8 cellular contexts compared by ENCODE assay signal in genomic region chr22:24402460-24403192, GRCh38. TPM values are rescaled to one million over a fixed set of nuclear protein-coding genes. Genes with fewer than 3 reads are reported as not detected.
DNase-seq lines count a peak whose midpoint lies in the region; ATAC-seq and TF ChIP-seq lines count a peak whose summit lies in the region.

No MANE protein-coding gene starts in this region.

- peaks cover 36% of the 10 kb centered on the region for H3F3A ChIP-seq in DOHH2 (ENCODE audit: control insufficient read depth, insufficient read depth)

- H4K20me1 ChIP-seq in DOHH2 (ENCODE audit: control insufficient read depth, insufficient read depth, low read depth, low read length) = no peaks in the 10 kb centered on the region

- H3K36me3 Mint-ChIP-seq in WTC11 = peaks cover 20% of the 10 kb centered on the region

- intact Hi-C loops in esophagus squamous epithelium (cut with DNase I) = no loop called here

- no peaks in the 10 kb centered on the region for H3K9me2 ChIP-seq in DOHH2 (replicated peaks; ENCODE audit: control insufficient read depth, low read length)

- no peaks in the 10 kb centered on the region for H3K27me3 ChIP-seq in DOHH2 (ENCODE audit: control insufficient read depth, low read length)
- H3K27me3 ChIP-seq in esophagus squamous epithelium = no peaks in the 10 kb centered on the region

- CTCF ChIA-PET in WTC11 (lab: Charles Lee) = interaction anchor here (0.7 to 1.9 kb wide), 3 partner anchors 19 to 137 kb away, joined by 6 to 9 read pairs (median 6); no protein-coding TSS in a partner anchor

- no peak overlapping the region for H3K4me3 Mint-ChIP-seq in WTC11

- H3K4me2 ChIP-seq in DOHH2 (ENCODE audit: low read length) = peak overlapping the region; percentile 4; the same call in 1 of the 2 replicates

- H3K4me3 ChIP-seq in DOHH2 (ENCODE audit: low read length) (no peak overlapping the region), esophagus squamous epithelium (no peak overlapping the region)

- H3K36me3 ChIP-seq in DOHH2 (ENCODE audit: control insufficient read depth, low read length) (peaks cover 62% of the 10 kb centered on the region), esophagus squamous epithelium (peaks cover 0 to 66% (median 0%) of the 10 kb centered on the region in 3 donors)

- no peak overlapping the region for H3K27ac Mint-ChIP-seq in WTC11

- ATAC-seq in GM21526 (IDR thresholded peaks at IDR 0.05; ENCODE audit: low FRiP score, unreplicated experiment) (no peak), WTC11 (no peak), HG02571 (IDR thresholded peaks at IDR 0.05; ENCODE audit: unreplicated experiment) (no peak)

- no peaks in the 10 kb centered on the region for H3K9me3 Mint-ChIP-seq in WTC11

- peaks cover 20% of the 10 kb centered on the region for H3K4me1 Mint-ChIP-seq in WTC11

- H3K27ac ChIP-seq in DOHH2 (ENCODE audit: low read depth, low read length) (peak overlapping the region; percentile 22), esophagus squamous epithelium (peak overlapping the region in 3 of 4 donors; percentile 36 to 67 (median 56))

- TF ChIP-seq CTCF in DOHH2 (IDR thresholded peaks at IDR 0.05; ENCODE audit: low read depth, low read length, poor library complexity, severe bottlenecking) (no peak), esophagus squamous epithelium (IDR thresholded peaks at IDR 0.05) (no peak), WTC11 (IDR thresholded peaks at IDR 0.05) (no peak)

- WGBS in esophagus squamous epithelium, 2 donors = 13 to 18% methylated on average over 3 of the region's 3 CpGs

- no peak for TF ChIP-seq POLR2A in esophagus squamous epithelium (IDR thresholded peaks at IDR 0.05)

- no peaks in the 10 kb centered on the region for H3K27me3 Mint-ChIP-seq in WTC11 (ENCODE audit: low read depth)

- H3K4me1 ChIP-seq in DOHH2 (ENCODE audit: control insufficient read depth, low read length) (peaks cover 66% of the 10 kb centered on the region), esophagus squamous epithelium (peaks cover 0 to 55% (median 30%) of the 10 kb centered on the region in 3 donors)

- H3K9me3 ChIP-seq in DOHH2 (ENCODE audit: control insufficient read depth, insufficient read depth, low read length) = no peaks in the 10 kb centered on the region
- no peaks in the 10 kb centered on the region for H3K9me3 ChIP-seq in esophagus squamous epithelium

- peaks cover 40% of the 10 kb centered on the region for H3K79me2 ChIP-seq in DOHH2 (ENCODE audit: control insufficient read depth, low read length)

- POLR2A ChIA-PET in WTC11 (lab: Charles Lee) = no interaction called here

- DNase-seq in HS-27A (ENCODE audit: low read depth) (peak; percentile 77), SW480 (ENCODE audit: low spot score) (peak; percentile 73), esophagus squamous epithelium (lab: John Stamatoyannopoulos, UW) (no peak), non-pigmented ciliary epithelial cell (ENCODE audit: low read depth) (peak; percentile 77), WTC11 (ENCODE audit: low spot score) (no peak)

TF ChIP-seq in WTC11, 78 proteins besides CTCF, POLR2A, EP300 and RAD21 (continues in another document):
- TF ChIP-seq MAX (CRISPR knock-in tag; IDR thresholded peaks at IDR 0.05) (no peak), ZNF219 (CRISPR knock-in tag; IDR thresholded peaks at IDR 0.05; ENCODE audit: borderline replicate concordance) (no peak), SMAD3 (CRISPR knock-in tag; IDR thresholded peaks at IDR 0.05; ENCODE audit: borderline replicate concordance) (no peak), GRHL2 (CRISPR knock-in tag; IDR thresholded peaks at IDR 0.05; ENCODE audit: insufficient replicate concordance, severe bottlenecking) (no peak), FOXP4 (CRISPR knock-in tag; IDR thresholded peaks at IDR 0.05) (no peak), NR3C1 (CRISPR knock-in tag; conservative IDR thresholded peaks at IDR 0.05; ENCODE audit: low read depth) (no peak), ATF2 (CRISPR knock-in tag; IDR thresholded peaks at IDR 0.05; ENCODE audit: borderline replicate concordance, low read depth) (no peak), ZNF512 (CRISPR knock-in tag; IDR thresholded peaks at IDR 0.05; ENCODE audit: borderline replicate concordance) (no peak), NFYB (CRISPR knock-in tag; conservative IDR thresholded peaks at IDR 0.05; ENCODE audit: low read depth) (no peak), ZBTB21 (CRISPR knock-in tag; IDR thresholded peaks at IDR 0.05; ENCODE audit: borderline replicate concordance) (no peak), ZNF138 (CRISPR knock-in tag; conservative IDR thresholded peaks at IDR 0.05) (no peak), ZMAT4 (CRISPR knock-in tag; IDR thresholded peaks at IDR 0.05) (no peak), IRF2 (CRISPR knock-in tag; IDR thresholded peaks at IDR 0.05; ENCODE audit: borderline replicate concordance, low read depth) (no peak), SMAD4 (CRISPR knock-in tag; IDR thresholded peaks at IDR 0.05) (no peak), AFF4 (CRISPR knock-in tag; IDR thresholded peaks at IDR 0.05; ENCODE audit: borderline replicate concordance) (no peak)

RNA-seq across cellular contexts. Expression of gene ADORA2A, which starts 24.8 kb away (rescaled TPM):
- total RNA-seq in esophagus squamous epithelium = 1 to 10 TPM; 1.0 to 4.0 (median 2.4) TPM
- total RNA-seq in WTC11 (2021) = 7.0 to 8.1 TPM (median 7.6 TPM) in 3 replicates

Comparison
In these comparisons a context has a peak if more than half of its experiments do, and no peak if none do; other contexts are left out.
1. DNase-seq: peak in HS-27A (single experiment), SW480 (single experiment) and non-pigmented ciliary epithelial cell (single experiment); none in esophagus squamous epithelium (single experiment) and WTC11 (single experiment).